In the genomic region with DNA sequence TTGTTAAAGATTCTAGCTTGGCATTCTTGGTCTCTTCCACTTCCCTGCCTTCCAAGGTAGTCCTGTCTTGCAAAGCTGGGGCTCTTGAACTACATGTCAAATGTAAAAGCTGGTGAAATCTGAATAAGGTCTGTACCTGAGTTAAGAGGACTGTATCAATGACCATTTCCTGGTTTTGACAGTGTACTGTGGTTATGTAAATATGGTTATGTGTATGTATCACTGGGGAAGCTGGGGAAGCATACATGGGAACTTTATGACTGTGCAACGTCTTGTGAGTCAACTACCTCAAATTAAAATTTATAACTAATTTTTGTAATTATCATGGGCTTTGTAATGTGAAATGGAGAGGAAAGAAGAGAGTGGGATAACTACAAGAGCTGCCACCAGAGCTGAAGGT, we compare ENCODE assay signal across 12 cellular contexts.
A peak's percentile ranks its signal among the peaks of the same experiment; 100 is the strongest.
DNase-seq lines count a peak whose midpoint lies in the region; ATAC-seq and TF ChIP-seq lines count a peak whose summit lies in the region.
"Had no signal": no experiment of that assay in that cellular context is flagged by ENCODE, and none has a peak within 500 bp of the region (broad histone marks: within the 10 kb centered on the region; RNA-seq: fewer than 3 reads in every experiment).

No MANE protein-coding gene starts in this region.

- no peak for TF ChIP-seq CTCF in mucosa of descending colon (IDR thresholded peaks at IDR 0.05)
- no peak for TF ChIP-seq CTCF in prostate gland (IDR thresholded peaks at IDR 0.05)
- no peak for TF ChIP-seq CTCF in WERI-Rb-1 (IDR thresholded peaks at IDR 0.05; ENCODE audit: low read depth, low read length)

- TF ChIP-seq POLR2A in prostate gland (IDR thresholded peaks at IDR 0.05), result no peak

- H3K27me3 ChIP-seq in prostate gland (replicated peaks; ENCODE audit: insufficient read depth), result no peaks in the 10 kb centered on the region
- peaks cover 6% of the 10 kb centered on the region for H3K27me3 ChIP-seq in WERI-Rb-1 (ENCODE audit: insufficient read depth, low read depth, severe bottlenecking)

- DNase-seq in mucosa of descending colon, result no peak
- DNase-seq in prostate gland (ENCODE audit: low spot score), result no peak
- no peak for DNase-seq in NCI-H1436 treated with DMSO at 0.1 percent for 48 hours (lab: John Stamatoyannopoulos, UW)
- DNase-seq in WERI-Rb-1, result no peak
- DNase-seq: activated CD4-positive, alpha-beta T cell treated with anti-CD3 and anti-CD28 coated beads, Interleukin-2, amount 50 U/mL, for 1 hour; COR-L47; naive B cell; NCI-H1417 treated with DMSO at 0.1 percent for 48 hours had no signal

- WGBS in prostate gland, result 41% methylated on average over 1 of the region's 1 CpG

- peak; percentile 91 for ATAC-seq in GM19043 (IDR thresholded peaks at IDR 0.05; ENCODE audit: low read depth, unreplicated experiment)
- ATAC-seq in GM21737 (IDR thresholded peaks at IDR 0.05; ENCODE audit: unreplicated experiment), result peak; percentile 95
- peak; percentile 87 for ATAC-seq in HG03139 (IDR thresholded peaks at IDR 0.05; ENCODE audit: unreplicated experiment)
- ATAC-seq in mucosa of descending colon, result peak; percentile 47

- H3K4me3 ChIP-seq in mucosa of descending colon (no peak overlapping the region), prostate gland (no peak overlapping the region), WERI-Rb-1 (ENCODE audit: low read depth, low read length) (no peak overlapping the region)
- H3K4me3 ChIP-seq: skin epidermis had no signal

- H3K4me1 ChIP-seq in mucosa of descending colon (ENCODE audit: low read depth) (peaks cover 4% of the 10 kb centered on the region), prostate gland (replicated peaks) (no peaks in the 10 kb centered on the region)

- H3K36me3 ChIP-seq in mucosa of descending colon (ENCODE audit: low read depth) (no peaks in the 10 kb centered on the region), prostate gland (no peaks in the 10 kb centered on the region), WERI-Rb-1 (no peaks in the 10 kb centered on the region)

- H3K9me3 ChIP-seq in mucosa of descending colon (no peaks in the 10 kb centered on the region), prostate gland (no peaks in the 10 kb centered on the region), WERI-Rb-1 (ENCODE audit: severe bottlenecking) (no peaks in the 10 kb centered on the region)

- intact Hi-C loops in mucosa of descending colon (cut with DNase I, micrococcal nuclease), result no loop called here
- intact Hi-C loops in prostate gland (cut with DNase I), result no loop called here

- H3K27ac ChIP-seq in prostate gland (no peak overlapping the region), WERI-Rb-1 (no peak overlapping the region)
- H3K27ac ChIP-seq: skin epidermis had no signal
